Comparison of ENCODE assay signal across 25 cellular contexts in the genomic region with DNA sequence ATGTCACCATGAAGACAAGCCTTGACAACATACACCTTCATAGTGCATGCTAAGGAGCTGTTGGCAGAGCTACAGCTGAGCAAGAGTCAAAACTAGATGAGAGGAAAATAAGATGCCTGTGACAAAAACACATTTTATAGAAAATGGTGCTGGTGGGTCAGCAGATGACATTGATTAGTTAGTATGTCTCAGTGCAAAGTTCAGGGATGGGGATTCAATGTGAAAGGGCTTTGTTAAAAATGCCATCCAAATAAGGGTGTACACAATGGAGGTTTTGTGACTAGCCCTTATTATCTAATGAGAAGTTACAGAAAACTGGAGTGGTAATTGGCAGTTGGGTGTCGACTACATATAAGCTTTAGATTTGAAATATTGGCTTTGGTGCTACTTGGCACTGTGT.
"Had no signal": no experiment of that assay in that cellular context is flagged by ENCODE, and none has a peak within 500 bp of the region (broad histone marks: within the 10 kb centered on the region; RNA-seq: fewer than 3 reads in every experiment).

No MANE protein-coding gene starts in this region.

- H3K27me3 ChIP-seq: dorsolateral prefrontal cortex, hepatocyte, upper lobe of right lung, vagina had no signal

- H3K9me3 Mint-ChIP-seq: nephron progenitor cell; stimulated activated naive B cell treated with anti-CD40 and anti-IgM and Interleukin-4, amounts not matched to agents 10 μg/mL and 1 μg/mL and 100 μg/mL, for 72 hours; stimulated activated naive CD8-positive, alpha-beta T cell treated with anti-CD3 and anti-CD28 coated beads, Interleukin-15, Interleukin-2, amounts not matched to agents 100 ng/mL and 50 ng/mL, for 24 hours had no signal

- H2AFZ ChIP-seq: hepatocyte had no signal

- H3K9me3 ChIP-seq: gastrocnemius medialis, psoas muscle, spleen, thoracic aorta, transverse colon, upper lobe of right lung, vagina had no signal

- H3K4me2 ChIP-seq: hepatocyte had no signal

- H3K27ac ChIP-seq: gastrocnemius medialis, heart left ventricle, hepatocyte, psoas muscle, skin epidermis, spleen, thoracic aorta, transverse colon, upper lobe of right lung, vagina had no signal

- H3K36me3 ChIP-seq: gastrocnemius medialis, heart left ventricle, spleen, thoracic aorta, transverse colon, upper lobe of right lung, vagina had no signal

- H3K4me3 Mint-ChIP-seq: naive thymus-derived CD4-positive, alpha-beta T cell; nephron progenitor cell; stimulated activated naive B cell treated with anti-CD40 and anti-IgM and Interleukin-4, amounts not matched to agents 10 μg/mL and 1 μg/mL and 100 μg/mL, for 72 hours; stimulated activated naive CD8-positive, alpha-beta T cell treated with anti-CD3 and anti-CD28 coated beads, Interleukin-15, Interleukin-2, amounts not matched to agents 100 ng/mL and 50 ng/mL, for 24 hours had no signal

- DNase-seq: dorsolateral prefrontal cortex; effector CD4-positive, alpha-beta T cell; gastrocnemius medialis; heart left ventricle; kidney; mesenchymal stem cell; midbrain; naive thymus-derived CD4-positive, alpha-beta T cell; nephron progenitor cell; nucleus accumbens; posterior cingulate gyrus; psoas muscle; right cardiac atrium; spleen; stimulated activated CD4-positive, alpha-beta T cell treated with anti-CD3 and anti-CD28 coated beads, Interleukin-2, amount 100 ng/mL, for 48 hours; stimulated activated naive B cell treated with anti-CD40 and anti-IgM and Interleukin-4, amounts not matched to agents 10 μg/mL and 1 μg/mL and 100 μg/mL, for 72 hours; transverse colon; upper lobe of right lung had no signal

- FAIRE-seq: colon, kidney had no signal

- H3K4me3 ChIP-seq: gastrocnemius medialis, heart left ventricle, hepatocyte, lung, psoas muscle, skin epidermis, spleen, thoracic aorta, transverse colon, upper lobe of right lung, vagina had no signal

- H3K36me3 Mint-ChIP-seq: stimulated activated naive B cell treated with anti-CD40 and anti-IgM and Interleukin-4, amounts not matched to agents 10 μg/mL and 1 μg/mL and 100 μg/mL, for 72 hours had no signal

- H3K4me1 ChIP-seq: psoas muscle had no signal

- H3K27ac Mint-ChIP-seq: naive thymus-derived CD4-positive, alpha-beta T cell; nephron progenitor cell; stimulated activated naive B cell treated with anti-CD40 and anti-IgM and Interleukin-4, amounts not matched to agents 10 μg/mL and 1 μg/mL and 100 μg/mL, for 72 hours; stimulated activated naive CD8-positive, alpha-beta T cell treated with anti-CD3 and anti-CD28 coated beads, Interleukin-15, Interleukin-2, amounts not matched to agents 100 ng/mL and 50 ng/mL, for 24 hours had no signal

- H3K79me2 ChIP-seq: hepatocyte had no signal
